In the genomic region with DNA sequence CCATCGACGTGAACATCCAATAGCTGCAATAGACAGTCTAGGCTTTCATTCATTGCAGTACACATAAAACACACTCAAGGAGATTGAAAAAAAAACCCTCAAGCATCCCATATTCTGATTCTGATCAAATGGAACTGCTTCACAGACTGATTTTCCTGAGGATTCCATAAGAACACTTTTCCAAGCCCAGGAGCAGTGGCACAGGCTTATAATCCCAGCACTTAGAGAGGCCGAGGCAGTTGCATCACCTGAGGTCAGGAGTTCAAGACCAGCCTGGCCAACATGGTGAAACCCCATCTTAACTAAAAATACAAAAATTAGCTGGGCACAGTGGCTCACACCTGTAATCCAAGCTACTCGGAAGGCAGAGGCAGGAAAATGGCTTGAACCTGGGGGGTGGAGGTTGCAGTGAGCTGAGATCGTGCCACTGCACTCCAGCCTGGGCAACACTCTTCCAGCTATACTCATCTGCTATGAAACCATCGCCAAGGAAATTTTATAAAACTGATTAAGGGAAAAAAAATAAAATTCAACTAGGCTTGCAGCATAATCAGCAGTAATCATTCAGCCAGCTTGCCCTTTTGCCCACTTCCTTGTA, we compare ENCODE assay signal across 29 cellular contexts.
"Had no signal": no experiment of that assay in that cellular context is flagged by ENCODE, and none has a peak within 500 bp of the region (broad histone marks: within the 10 kb centered on the region; RNA-seq: fewer than 3 reads in every experiment).

No MANE protein-coding gene starts in this region.

- ATAC-seq: naive thymus-derived CD8-positive, alpha-beta T cell; psoas muscle; right cardiac atrium; sciatic nerve; stimulated activated effector memory CD8-positive, alpha-beta T cell treated with anti-CD3 and anti-CD28 coated beads, Interleukin-12 subunit alpha, Interleukin-12 subunit beta, amount 100 ng/mL, for 72 hours; stimulated activated naive B cell treated with anti-CD40 and anti-IgM and Interleukin-4, amounts not matched to agents 10 μg/mL and 1 μg/mL and 100 μg/mL, for 72 hours had no signal

- H3K4me1 Mint-ChIP-seq: naive thymus-derived CD8-positive, alpha-beta T cell; nephron; neural progenitor cell; stimulated activated effector memory CD8-positive, alpha-beta T cell treated with anti-CD3 and anti-CD28 coated beads, Interleukin-12 subunit alpha, Interleukin-12 subunit beta, amount 100 ng/mL, for 72 hours; stimulated activated naive B cell treated with anti-CD40 and anti-IgM and Interleukin-4, amounts not matched to agents 10 μg/mL and 1 μg/mL and 100 μg/mL, for 72 hours had no signal

- H3K79me2 ChIP-seq: parathyroid adenoma had no signal

- H3K27ac Mint-ChIP-seq: naive thymus-derived CD8-positive, alpha-beta T cell; nephron; neural progenitor cell; progenitor cell of endocrine pancreas; stimulated activated effector memory CD8-positive, alpha-beta T cell treated with anti-CD3 and anti-CD28 coated beads, Interleukin-12 subunit alpha, Interleukin-12 subunit beta, amount 100 ng/mL, for 72 hours; stimulated activated naive B cell treated with anti-CD40 and anti-IgM and Interleukin-4, amounts not matched to agents 10 μg/mL and 1 μg/mL and 100 μg/mL, for 72 hours; stimulated activated naive CD8-positive, alpha-beta T cell treated with anti-CD3 and anti-CD28 coated beads, Interleukin-15, Interleukin-2, amounts not matched to agents 100 ng/mL and 50 ng/mL, for 24 hours had no signal

- H3K4me3 ChIP-seq: neural progenitor cell, ovary, psoas muscle, skin epidermis, smooth muscle cell, spleen, stomach, thoracic aorta, thyroid gland, tibial nerve, upper lobe of left lung, vagina had no signal

- H3K9me3 ChIP-seq: ovary, thyroid gland, vagina had no signal

- H3K4me2 ChIP-seq: neural progenitor cell, smooth muscle cell had no signal

- H3K27me3 ChIP-seq: neural progenitor cell, ovary, spleen, stomach, thyroid gland, tibial nerve, upper lobe of left lung, vagina had no signal

- FAIRE-seq: urothelium cell line had no signal

- DNase-seq: naive thymus-derived CD8-positive, alpha-beta T cell; occipital lobe; ovary; posterior cingulate gyrus; psoas muscle; right cardiac atrium; spleen; stimulated activated CD4-positive, alpha-beta T cell treated with anti-CD3 and anti-CD28 coated beads, Interleukin-12 subunit alpha, Interleukin-12 subunit beta, amount 100 ng/mL, for 4 hours; stimulated activated CD4-positive, alpha-beta T cell treated with anti-CD3 and anti-CD28 coated beads, Interleukin-2, amount 100 ng/mL, for 24 hours; stimulated activated CD4-positive, alpha-beta T cell treated with anti-CD3 and anti-CD28 coated beads, Interleukin-2, amount 100 ng/mL, for 48 hours; stimulated activated CD4-positive, alpha-beta T cell treated with anti-CD3 and anti-CD28 coated beads, Interleukin-4, amount 100 ng/mL, for 24 hours; stimulated activated naive B cell treated with anti-CD40 and anti-IgM and Interleukin-4, amounts not matched to agents 10 μg/mL and 1 μg/mL and 100 μg/mL, for 72 hours; stimulated activated naive CD4-positive, alpha-beta T cell treated with Interleukin-2 at 50 U/mL for 16 hours; stomach; thyroid gland; upper lobe of left lung had no signal

- H3K27me3 Mint-ChIP-seq: progenitor cell of endocrine pancreas; stimulated activated naive B cell treated with anti-CD40 and anti-IgM and Interleukin-4, amounts not matched to agents 10 μg/mL and 1 μg/mL and 100 μg/mL, for 72 hours; stimulated activated naive CD8-positive, alpha-beta T cell treated with anti-CD3 and anti-CD28 coated beads, Interleukin-15, Interleukin-2, amounts not matched to agents 100 ng/mL and 50 ng/mL, for 24 hours had no signal

- H3K4me3 Mint-ChIP-seq: naive thymus-derived CD8-positive, alpha-beta T cell; nephron; neural progenitor cell; stimulated activated effector memory CD8-positive, alpha-beta T cell treated with anti-CD3 and anti-CD28 coated beads, Interleukin-12 subunit alpha, Interleukin-12 subunit beta, amount 100 ng/mL, for 72 hours; stimulated activated naive B cell treated with anti-CD40 and anti-IgM and Interleukin-4, amounts not matched to agents 10 μg/mL and 1 μg/mL and 100 μg/mL, for 72 hours; stimulated activated naive CD8-positive, alpha-beta T cell treated with anti-CD3 and anti-CD28 coated beads, Interleukin-15, Interleukin-2, amounts not matched to agents 100 ng/mL and 50 ng/mL, for 24 hours had no signal

- H3K36me3 Mint-ChIP-seq: stimulated activated effector memory CD8-positive, alpha-beta T cell treated with anti-CD3 and anti-CD28 coated beads, Interleukin-12 subunit alpha, Interleukin-12 subunit beta, amount 100 ng/mL, for 72 hours had no signal

- H3K36me3 ChIP-seq: neural progenitor cell, ovary, spleen, stomach, thoracic aorta, thyroid gland, tibial nerve, upper lobe of left lung, vagina had no signal

- H3K27ac ChIP-seq: neural progenitor cell, ovary, parathyroid adenoma, psoas muscle, skin epidermis, stomach, thoracic aorta, thyroid gland, tibial nerve, upper lobe of left lung, vagina had no signal

- H3K9ac ChIP-seq: neural progenitor cell had no signal

- H2AFZ ChIP-seq: neural progenitor cell, parathyroid adenoma had no signal

- H3K4me1 ChIP-seq: neural progenitor cell, parathyroid adenoma, psoas muscle, spleen, stomach, thyroid gland, tibial nerve, upper lobe of left lung, vagina had no signal
